Comparison of ENCODE assay signal across 8 cellular contexts in the genomic region with DNA sequence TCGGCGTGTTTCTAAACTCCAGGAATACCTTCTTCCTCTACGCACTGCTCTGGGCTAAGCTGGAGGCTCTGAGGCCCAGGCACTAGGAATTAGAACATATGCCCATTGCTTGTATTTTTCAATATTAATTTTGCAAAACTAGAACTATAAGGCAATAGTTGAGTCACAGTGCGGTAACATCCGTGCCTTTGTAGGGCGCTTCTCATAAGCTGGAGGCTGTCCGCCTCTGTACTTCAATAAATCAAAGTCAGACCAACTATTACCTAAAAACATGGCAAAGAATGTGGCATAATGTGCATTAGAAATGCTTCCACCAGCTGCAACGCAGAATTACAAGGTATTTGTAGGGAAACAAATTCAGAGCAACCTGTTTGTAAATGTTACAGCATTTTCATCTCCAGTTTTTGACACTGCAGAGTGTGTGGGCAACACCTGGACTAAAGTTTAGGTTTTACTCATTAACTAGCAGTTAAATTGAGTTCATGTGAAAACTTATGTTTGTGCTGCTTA. TPM values are rescaled to one million over a fixed set of nuclear protein-coding genes. Genes with fewer than 3 reads are reported as not detected.
DNase-seq lines count a peak whose midpoint lies in the region; ATAC-seq, FAIRE-seq and TF ChIP-seq lines count a peak whose summit lies in the region.

No MANE protein-coding gene starts in this region.

- TF ChIP-seq CTCF in astrocyte (IDR thresholded peaks at IDR 0.05; ENCODE audit: insufficient read depth, low read depth, low read length): no peak
- no peak for TF ChIP-seq CTCF in right lobe of liver (IDR thresholded peaks at IDR 0.05)
- no peak for TF ChIP-seq CTCF in tibial nerve (IDR thresholded peaks at IDR 0.05)

- peaks cover 44% of the 10 kb centered on the region for H3K79me2 ChIP-seq in astrocyte (ENCODE audit: insufficient read depth, low read length)

- H3K27me3 ChIP-seq in astrocyte (ENCODE audit: insufficient read depth, low read length) (peaks cover 3% of the 10 kb centered on the region), right lobe of liver (peaks cover 0 to 5% of the 10 kb centered on the region in 2 donors), tibial nerve (peaks cover 0 to 13% of the 10 kb centered on the region in 2 donors)

- peak in 1 of 2 donors; percentile 7 for TF ChIP-seq EP300 in tibial nerve (IDR thresholded peaks at IDR 0.05)

- H3K27ac Mint-ChIP-seq in activated T-cell treated with anti-CD3 and anti-CD28 coated beads, Interleukin-2, amount 50 U/mL, for 24 hours: peak overlapping the region; percentile 96
- H3K27ac Mint-ChIP-seq in astrocyte (ENCODE audit: unreplicated experiment): peak overlapping the region; percentile 77

- H3K36me3 Mint-ChIP-seq in activated T-cell treated with anti-CD3 and anti-CD28 coated beads, Interleukin-2, amount 50 U/mL, for 24 hours (ENCODE audit: low read depth): peaks cover 28% of the 10 kb centered on the region
- no peaks in the 10 kb centered on the region for H3K36me3 Mint-ChIP-seq in astrocyte (ENCODE audit: low read depth, unreplicated experiment)

- H3K4me1 Mint-ChIP-seq in activated T-cell treated with anti-CD3 and anti-CD28 coated beads, Interleukin-2, amount 50 U/mL, for 24 hours (ENCODE audit: low read depth): peaks cover 34% of the 10 kb centered on the region
- peaks cover 10% of the 10 kb centered on the region for H3K4me1 Mint-ChIP-seq in astrocyte (ENCODE audit: low read depth, unreplicated experiment)

- peak overlapping the region; percentile 98 for H3K4me2 ChIP-seq in astrocyte (ENCODE audit: low read length)

- no peaks in the 10 kb centered on the region for H3K9me3 Mint-ChIP-seq in activated T-cell treated with anti-CD3 and anti-CD28 coated beads, Interleukin-2, amount 50 U/mL, for 24 hours
- no peaks in the 10 kb centered on the region for H3K9me3 Mint-ChIP-seq in astrocyte (ENCODE audit: unreplicated experiment)

- peaks cover 22% of the 10 kb centered on the region for H3K27me3 Mint-ChIP-seq in activated T-cell treated with anti-CD3 and anti-CD28 coated beads, Interleukin-2, amount 50 U/mL, for 24 hours
- peaks cover 20% of the 10 kb centered on the region for H3K27me3 Mint-ChIP-seq in astrocyte (ENCODE audit: low read depth, unreplicated experiment)

- H3K36me3 ChIP-seq in astrocyte (ENCODE audit: insufficient read depth, low read length): no peaks in the 10 kb centered on the region
- H3K36me3 ChIP-seq in right lobe of liver: no peaks in the 10 kb centered on the region
- no peaks in the 10 kb centered on the region for H3K36me3 ChIP-seq in tibial nerve

- TF ChIP-seq POLR2A in right lobe of liver (IDR thresholded peaks at IDR 0.05) (no peak), tibial nerve (IDR thresholded peaks at IDR 0.05) (no peak)

- peak overlapping the region; percentile 87 for H3K9ac ChIP-seq in astrocyte (ENCODE audit: low read length)

- H3K4me3 Mint-ChIP-seq in activated T-cell treated with anti-CD3 and anti-CD28 coated beads, Interleukin-2, amount 50 U/mL, for 24 hours: peak overlapping the region; percentile 100
- H3K4me3 Mint-ChIP-seq in astrocyte (ENCODE audit: unreplicated experiment): peak overlapping the region; percentile 100

- 30% methylated on average over 6 of the region's 8 CpGs for WGBS in right lobe of liver (ENCODE audit: insufficient coverage, low coverage, low lambda C conversion rate, missing lambda C conversion rate)
- 47 to 60% methylated on average over 8 of the region's 8 CpGs for WGBS in tibial nerve, 2 donors

- peak overlapping the region; percentile 64 for H3K27ac ChIP-seq in astrocyte (ENCODE audit: low read depth, low read length)
- H3K27ac ChIP-seq in right lobe of liver: peak overlapping the region; percentile 34 to 67 (median 47)
- H3K27ac ChIP-seq in tibial nerve: peak overlapping the region; percentile 45 to 78 (median 67)

- no peaks in the 10 kb centered on the region for H3K9me3 ChIP-seq in astrocyte (ENCODE audit: insufficient read depth, low read depth, low read length)
- no peaks in the 10 kb centered on the region for H3K9me3 ChIP-seq in right lobe of liver
- no peaks in the 10 kb centered on the region for H3K9me3 ChIP-seq in tibial nerve

- intact Hi-C loops in right lobe of liver (cut with DNase I): no loop called here

- ATAC-seq in right lobe of liver: no peak
- ATAC-seq in GM19397 (IDR thresholded peaks at IDR 0.05; ENCODE audit: unreplicated experiment): no peak

- peak overlapping the region; percentile 93 for H3K4me3 ChIP-seq in astrocyte (ENCODE audit: insufficient read depth, low read depth, low read length)
- peak overlapping the region; percentile 88 to 95 (median 94) for H3K4me3 ChIP-seq in right lobe of liver
- peak overlapping the region; percentile 74 to 92 (median 84) for H3K4me3 ChIP-seq in tibial nerve

- no peak for FAIRE-seq in astrocyte (lab: Jason Lieb, UNC)

- H2AFZ ChIP-seq in astrocyte (ENCODE audit: low read depth, low read length): peak overlapping the region; percentile 97

- DNase-seq in activated T-cell treated with anti-CD3 and anti-CD28 coated beads, Interleukin-2, amount 50 U/mL, for 24 hours: no peak
- DNase-seq in activated T-cell treated with anti-CD3 and anti-CD28 coated beads for 4 hours: no peak
- no peak for DNase-seq in astrocyte (ENCODE audit: low read depth)
- no peak for DNase-seq in right lobe of liver
- no peak for DNase-seq in tibial nerve (ENCODE audit: low spot score in 2 of 2)
- no peak for DNase-seq in NCI-H748 (lab: John Stamatoyannopoulos, UW; ENCODE audit: unreplicated experiment)
- no peak for DNase-seq in activated CD4-positive, alpha-beta T cell treated with anti-CD3 and anti-CD28 coated beads for 1 hour

- H3K4me1 ChIP-seq in astrocyte (ENCODE audit: insufficient read depth, low read length): peaks cover 4% of the 10 kb centered on the region
- peaks cover 0 to 33% (median 4%) of the 10 kb centered on the region in 4 donors for H3K4me1 ChIP-seq in right lobe of liver
- peaks cover 0 to 39% (median 10%) of the 10 kb centered on the region in 4 donors for H3K4me1 ChIP-seq in tibial nerve

- peaks cover 17% of the 10 kb centered on the region for H4K20me1 ChIP-seq in astrocyte (ENCODE audit: insufficient read depth, low read length)

RNA-seq across cellular contexts. Expression of a gene that starts 0.4 kb away (rescaled TPM):
- total RNA-seq in astrocyte: 28.4 and 29.6 TPM in 2 replicates
- 10 to 100 TPM; 11.6 to 15.5 (median 12.4) TPM for total RNA-seq in right lobe of liver
- 10 to 100 TPM; 25.3 to 33.2 (median 28.2) TPM for total RNA-seq in tibial nerve
